Comparison of ENCODE assay signal across 1 cellular context in the genomic region with DNA sequence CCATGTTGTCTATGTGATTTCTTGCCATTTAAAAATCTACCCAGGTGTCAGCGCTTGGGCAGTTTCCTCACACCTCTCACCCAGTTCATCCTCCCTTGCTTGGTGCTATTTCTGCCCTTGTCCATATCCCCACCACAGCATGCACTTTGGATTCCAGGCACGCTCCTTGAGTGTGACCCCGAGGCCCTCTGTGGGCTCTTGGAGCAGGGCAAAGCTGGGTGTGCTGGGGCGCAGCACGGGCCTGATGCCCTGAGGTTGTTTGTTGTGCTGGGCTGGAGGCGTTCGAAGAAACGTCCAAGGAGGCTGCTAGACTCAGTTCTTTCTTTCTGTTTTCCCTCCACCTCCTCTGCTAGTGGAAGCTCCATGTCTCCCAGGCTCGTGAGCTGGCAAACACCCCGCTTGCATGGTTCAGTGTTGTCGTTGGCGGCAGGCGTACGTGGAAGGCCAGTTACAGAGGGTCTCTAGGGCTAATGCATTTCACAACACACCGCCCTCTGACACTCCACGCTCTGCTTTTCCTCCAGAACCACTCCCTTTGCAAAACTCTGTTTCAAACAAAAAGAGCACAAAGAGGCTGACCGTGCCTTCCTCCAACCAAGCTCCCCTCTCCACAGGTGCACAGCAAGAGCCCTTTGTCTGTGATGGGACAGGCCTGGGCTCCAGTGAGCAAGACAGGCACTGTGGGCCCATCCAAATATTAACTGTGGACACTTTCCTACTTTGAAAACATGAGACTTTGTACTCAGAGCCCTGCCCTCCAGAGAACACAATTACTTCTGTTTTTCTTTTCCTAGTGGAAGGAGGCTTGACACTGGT.
TF ChIP-seq lines count a peak whose summit lies in the region.

No MANE protein-coding gene starts in this region.

TF ChIP-seq in GM23338, 12 proteins besides CTCF, POLR2A, EP300 and RAD21 (continued from another document):
- TF ChIP-seq, protein P1, sequence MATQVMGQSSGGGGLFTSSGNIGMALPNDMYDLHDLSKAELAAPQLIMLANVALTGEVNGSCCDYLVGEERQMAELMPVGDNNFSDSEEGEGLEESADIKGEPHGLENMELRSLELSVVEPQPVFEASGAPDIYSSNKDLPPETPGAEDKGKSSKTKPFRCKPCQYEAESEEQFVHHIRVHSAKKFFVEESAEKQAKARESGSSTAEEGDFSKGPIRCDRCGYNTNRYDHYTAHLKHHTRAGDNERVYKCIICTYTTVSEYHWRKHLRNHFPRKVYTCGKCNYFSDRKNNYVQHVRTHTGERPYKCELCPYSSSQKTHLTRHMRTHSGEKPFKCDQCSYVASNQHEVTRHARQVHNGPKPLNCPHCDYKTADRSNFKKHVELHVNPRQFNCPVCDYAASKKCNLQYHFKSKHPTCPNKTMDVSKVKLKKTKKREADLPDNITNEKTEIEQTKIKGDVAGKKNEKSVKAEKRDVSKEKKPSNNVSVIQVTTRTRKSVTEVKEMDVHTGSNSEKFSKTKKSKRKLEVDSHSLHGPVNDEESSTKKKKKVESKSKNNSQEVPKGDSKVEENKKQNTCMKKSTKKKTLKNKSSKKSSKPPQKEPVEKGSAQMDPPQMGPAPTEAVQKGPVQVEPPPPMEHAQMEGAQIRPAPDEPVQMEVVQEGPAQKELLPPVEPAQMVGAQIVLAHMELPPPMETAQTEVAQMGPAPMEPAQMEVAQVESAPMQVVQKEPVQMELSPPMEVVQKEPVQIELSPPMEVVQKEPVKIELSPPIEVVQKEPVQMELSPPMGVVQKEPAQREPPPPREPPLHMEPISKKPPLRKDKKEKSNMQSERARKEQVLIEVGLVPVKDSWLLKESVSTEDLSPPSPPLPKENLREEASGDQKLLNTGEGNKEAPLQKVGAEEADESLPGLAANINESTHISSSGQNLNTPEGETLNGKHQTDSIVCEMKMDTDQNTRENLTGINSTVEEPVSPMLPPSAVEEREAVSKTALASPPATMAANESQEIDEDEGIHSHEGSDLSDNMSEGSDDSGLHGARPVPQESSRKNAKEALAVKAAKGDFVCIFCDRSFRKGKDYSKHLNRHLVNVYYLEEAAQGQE (IDR thresholded peaks at IDR 0.05; ENCODE audit: unreplicated experiment), result no peak
- TF ChIP-seq ZNF114 (CRISPR knock-in tag; IDR thresholded peaks at IDR 0.05) (no peak), NANOG (IDR thresholded peaks at IDR 0.05; ENCODE audit: borderline replicate concordance) (no peak), JUNB (IDR thresholded peaks at IDR 0.05; ENCODE audit: unreplicated experiment) (no peak), STAT1 (IDR thresholded peaks at IDR 0.05; ENCODE audit: unreplicated experiment) (no peak), EZH2phosphoT487 (IDR thresholded peaks at IDR 0.05; ENCODE audit: unreplicated experiment) (no peak), ETS1 (IDR thresholded peaks at IDR 0.05) (no peak), EZH2 (IDR thresholded peaks at IDR 0.05; ENCODE audit: low read depth, unreplicated experiment) (no peak), POLR2AphosphoS5 (IDR thresholded peaks at IDR 0.05; ENCODE audit: low read depth) (no peak)
